33 cellular contexts compared by ENCODE assay signal in genomic region chr14:79576434-79576833, GRCh38.
DNase-seq lines count a peak whose midpoint lies in the region; FAIRE-seq and TF ChIP-seq lines count a peak whose summit lies in the region.
"Had no signal": no experiment of that assay in that cellular context is flagged by ENCODE, and none has a peak within 500 bp of the region (broad histone marks: within the 10 kb centered on the region; RNA-seq: fewer than 3 reads in every experiment).

No MANE protein-coding gene starts in this region.

- H3K9ac ChIP-seq in astrocyte (ENCODE audit: low read length) = no peak overlapping the region

- H3K36me3 ChIP-seq in astrocyte (ENCODE audit: insufficient read depth, low read length) (no peaks in the 10 kb centered on the region), osteoblast (ENCODE audit: insufficient read depth, low read length) (no peaks in the 10 kb centered on the region)
- H3K36me3 ChIP-seq: BE2C, left ventricle myocardium inferior, tibial nerve had no signal

- H4K20me1 ChIP-seq in astrocyte (ENCODE audit: insufficient read depth, low read length) (no peaks in the 10 kb centered on the region), osteoblast (ENCODE audit: insufficient read depth, low read length) (no peaks in the 10 kb centered on the region)

- DNase-seq in HT1080 (ENCODE audit: low read depth) (peak; percentile 44), astrocyte (ENCODE audit: low read depth) (peak; percentile 74), fibroblast of mammary gland (ENCODE audit: low read depth) (peak; percentile 40), osteoblast (ENCODE audit: insufficient read length, low spot score, missing footprints) (no peak), NCI-H146 (lab: John Stamatoyannopoulos, UW) (no peak), NCI-H1417 treated with DMSO at 0.1 percent for 48 hours (lab: John Stamatoyannopoulos, UW) (no peak), NCI-H2081 (lab: John Stamatoyannopoulos, UW) (no peak)
- no peak for DNase-seq in activated CD4-positive, alpha-beta T cell treated with anti-CD3 and anti-CD28 coated beads, Interleukin-2, amount 50 U/mL, for 4 hours
- DNase-seq: ACHN; activated CD4-positive, alpha-beta T cell treated with anti-CD3 and anti-CD28 coated beads for 1 hour; activated CD8-positive, alpha-beta T cell treated with anti-CD3 and anti-CD28 coated beads for 36 hours; activated naive CD4-positive, alpha-beta T cell treated with anti-CD3 and anti-CD28 coated beads, Interleukin-2, amount 50 U/mL, for 16 hours; amniotic stem cell; BE2C; CD8-positive, alpha-beta T cell; effector CD8-positive, alpha-beta T cell; EL; foreskin fibroblast; H7; head of caudate nucleus; islet precursor cell; left ventricle myocardium inferior; mesendoderm; MV-4-11; NCI-H1436 treated with DMSO at 0.1 percent for 48 hours; NCI-H510A treated with DMSO at 0.1 percent for 48 hours; T-helper 2 cell had no signal

- peak overlapping the region; percentile 28 for H3K4me2 ChIP-seq in astrocyte (ENCODE audit: low read length)
- H3K4me2 ChIP-seq in osteoblast (ENCODE audit: insufficient read depth, low read length) = no peak overlapping the region

- H3K9me3 Mint-ChIP-seq in astrocyte (ENCODE audit: unreplicated experiment) = no peaks in the 10 kb centered on the region
- H3K9me3 Mint-ChIP-seq: activated CD8-positive, alpha-beta T cell treated with anti-CD3 and anti-CD28 coated beads for 36 hours; activated T-helper 17 cell treated with anti-CD3 and anti-CD28 coated beads, Interleukin-2, amount 50 U/mL, for 72 hours; CD8-positive, alpha-beta T cell had no signal

- H3K4me1 ChIP-seq in astrocyte (ENCODE audit: insufficient read depth, low read length) (peaks cover 28% of the 10 kb centered on the region), osteoblast (ENCODE audit: insufficient read depth, low read length) (peaks cover 7% of the 10 kb centered on the region)
- H3K4me1 ChIP-seq: BE2C, left ventricle myocardium inferior had no signal

- H3K4me1 Mint-ChIP-seq in astrocyte (ENCODE audit: low read depth, unreplicated experiment) = peaks cover 35% of the 10 kb centered on the region
- H3K4me1 Mint-ChIP-seq: activated T-helper 17 cell treated with anti-CD3 and anti-CD28 coated beads, Interleukin-2, amount 50 U/mL, for 72 hours; stimulated activated effector memory CD8-positive, alpha-beta T cell treated with anti-CD3 and anti-CD28 coated beads, Interleukin-12 subunit alpha, Interleukin-12 subunit beta, amount 100 ng/mL, for 72 hours had no signal

- no peak overlapping the region for H3K27ac Mint-ChIP-seq in astrocyte (ENCODE audit: unreplicated experiment)
- H3K27ac Mint-ChIP-seq: activated CD8-positive, alpha-beta T cell treated with anti-CD3 and anti-CD28 coated beads for 36 hours; activated T-helper 17 cell treated with anti-CD3 and anti-CD28 coated beads, Interleukin-2, amount 50 U/mL, for 72 hours; CD8-positive, alpha-beta T cell; stimulated activated effector memory CD8-positive, alpha-beta T cell treated with anti-CD3 and anti-CD28 coated beads, Interleukin-12 subunit alpha, Interleukin-12 subunit beta, amount 100 ng/mL, for 72 hours had no signal

- H3K79me2 ChIP-seq in astrocyte (ENCODE audit: insufficient read depth, low read length) = no peaks in the 10 kb centered on the region
- no peaks in the 10 kb centered on the region for H3K79me2 ChIP-seq in osteoblast (ENCODE audit: insufficient read depth, low read length)

- no peaks in the 10 kb centered on the region for H3K27me3 ChIP-seq in astrocyte (ENCODE audit: insufficient read depth, low read length)
- no peaks in the 10 kb centered on the region for H3K27me3 ChIP-seq in osteoblast (ENCODE audit: insufficient read depth, low read length)
- H3K27me3 ChIP-seq: BE2C, tibial nerve had no signal

- H3K4me3 ChIP-seq in astrocyte (ENCODE audit: insufficient read depth, low read depth, low read length) (no peak overlapping the region), fibroblast of mammary gland (ENCODE audit: control insufficient read depth, low read depth, low read length) (no peak overlapping the region), osteoblast (ENCODE audit: insufficient read depth, low read length) (no peak overlapping the region)
- H3K4me3 ChIP-seq: coronary artery, GM12878, left ventricle myocardium inferior, tibial nerve had no signal

- TF ChIP-seq CTCF in astrocyte (IDR thresholded peaks at IDR 0.05; ENCODE audit: insufficient read depth, low read depth, low read length) (no peak), fibroblast of mammary gland (conservative IDR thresholded peaks at IDR 0.05; ENCODE audit: control insufficient read depth, insufficient read depth, low read depth, low read length) (no peak), osteoblast (IDR thresholded peaks at IDR 0.05; ENCODE audit: extremely low read depth, low read depth, low read length) (no peak)

- no peak overlapping the region for H2AFZ ChIP-seq in astrocyte (ENCODE audit: low read depth, low read length)
- peak overlapping the region; percentile 15 for H2AFZ ChIP-seq in osteoblast (ENCODE audit: low read length)

- H3K27ac ChIP-seq in astrocyte (ENCODE audit: low read depth, low read length) (no peak overlapping the region), osteoblast (ENCODE audit: low read depth, low read length) (no peak overlapping the region)
- H3K27ac ChIP-seq: coronary artery, epithelial cell of prostate, left ventricle myocardium inferior, tibial nerve had no signal

- H3K4me3 Mint-ChIP-seq in astrocyte (ENCODE audit: unreplicated experiment) = no peak overlapping the region
- H3K4me3 Mint-ChIP-seq: activated CD8-positive, alpha-beta T cell treated with anti-CD3 and anti-CD28 coated beads for 36 hours; activated T-helper 17 cell treated with anti-CD3 and anti-CD28 coated beads, Interleukin-2, amount 50 U/mL, for 72 hours; CD8-positive, alpha-beta T cell; stimulated activated effector memory CD8-positive, alpha-beta T cell treated with anti-CD3 and anti-CD28 coated beads, Interleukin-12 subunit alpha, Interleukin-12 subunit beta, amount 100 ng/mL, for 72 hours had no signal

- no peaks in the 10 kb centered on the region for H3K27me3 Mint-ChIP-seq in astrocyte (ENCODE audit: low read depth, unreplicated experiment)
- H3K27me3 Mint-ChIP-seq: activated CD8-positive, alpha-beta T cell treated with anti-CD3 and anti-CD28 coated beads for 36 hours; activated T-helper 17 cell treated with anti-CD3 and anti-CD28 coated beads, Interleukin-2, amount 50 U/mL, for 72 hours had no signal

- FAIRE-seq in astrocyte (lab: Jason Lieb, UNC) = no peak
- FAIRE-seq: GM12878 had no signal

- H3K9me3 ChIP-seq in astrocyte (ENCODE audit: insufficient read depth, low read depth, low read length) (no peaks in the 10 kb centered on the region), osteoblast (ENCODE audit: low read depth, low read length) (no peaks in the 10 kb centered on the region)
- H3K9me3 ChIP-seq: BE2C, left ventricle myocardium inferior, tibial nerve had no signal

- H3K36me3 Mint-ChIP-seq in astrocyte (ENCODE audit: low read depth, unreplicated experiment) = no peaks in the 10 kb centered on the region
- H3K36me3 Mint-ChIP-seq: CD8-positive, alpha-beta T cell; stimulated activated effector memory CD8-positive, alpha-beta T cell treated with anti-CD3 and anti-CD28 coated beads, Interleukin-12 subunit alpha, Interleukin-12 subunit beta, amount 100 ng/mL, for 72 hours had no signal

Comparison
In these comparisons a context has a peak if more than half of its experiments do, and no peak if none do; other contexts are left out.
1. DNase-seq: peak in HT1080 (single experiment), astrocyte (single experiment) and fibroblast of mammary gland (single experiment); none in osteoblast (single experiment), NCI-H146 (single experiment), NCI-H1417 treated with DMSO at 0.1 percent for 48 hours (single experiment), activated CD4-positive, alpha-beta T cell treated with anti-CD3 and anti-CD28 coated beads, Interleukin-2, amount 50 U/mL, for 4 hours (0 of 2) and NCI-H2081 (0 of 2).